4 cellular contexts compared by ENCODE assay signal in the genomic region with DNA sequence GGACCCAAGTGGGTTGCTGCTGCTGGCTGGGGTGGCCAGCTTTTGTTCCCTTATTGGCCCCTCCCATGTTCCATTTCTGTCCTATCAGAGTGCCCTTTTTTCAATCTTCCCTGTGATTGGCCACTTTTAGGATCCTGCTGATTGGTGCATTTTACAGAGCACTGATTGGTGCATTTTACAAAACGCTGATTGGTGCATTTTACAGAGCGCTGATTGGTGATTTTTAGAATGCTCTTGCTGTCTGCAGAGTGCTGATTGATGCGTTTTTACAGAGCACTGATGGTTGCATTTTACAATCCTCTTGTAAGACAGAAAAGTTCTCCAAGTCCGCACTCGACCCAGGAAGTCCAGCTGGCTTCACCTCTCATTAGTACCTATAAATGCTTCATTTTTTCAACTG.
TF ChIP-seq lines count a peak whose summit lies in the region.

No MANE protein-coding gene starts in this region.

TF ChIP-seq in A549, 52 proteins besides CTCF, POLR2A, EP300 and RAD21:
- peak; percentile 88 for TF ChIP-seq MAFK (IDR thresholded peaks at IDR 0.05; ENCODE audit: partially characterized antibody)

TF ChIP-seq in IMR-90, 13 proteins besides CTCF, POLR2A, EP300 and RAD21:
- peak; percentile 67 for TF ChIP-seq MAFK (IDR thresholded peaks at IDR 0.05; ENCODE audit: low read depth, low read length)

TF ChIP-seq in K562, 482 proteins besides CTCF, POLR2A, EP300 and RAD21:
- peak; percentile 27; the same call in 1 of the 2 replicates for TF ChIP-seq MAFF (IDR thresholded peaks at IDR 0.05; ENCODE audit: low read length)
- peak; percentile 65 for TF ChIP-seq C11orf30 (IDR thresholded peaks at IDR 0.05; ENCODE audit: low read depth)
- peak; percentile 43; the same call in 1 of the 2 replicates for TF ChIP-seq MAFK (IDR thresholded peaks at IDR 0.05; ENCODE audit: low read length)
- peak; percentile 89 for TF ChIP-seq ZNF316 (IDR thresholded peaks at IDR 0.05)
- peak; percentile 43; the same call in 1 of the 2 replicates for TF ChIP-seq MAFG (tag; conservative IDR thresholded peaks at IDR 0.05)

TF ChIP-seq in HepG2, 621 proteins besides CTCF, POLR2A, EP300 and RAD21:
- TF ChIP-seq MAFK (conservative IDR thresholded peaks at IDR 0.05 in 1 of 2, IDR thresholded peaks at IDR 0.05 in 1 of 2; ENCODE audit: low read length in 2 of 2) (peak; percentile 41 to 72; a peak in 3 of 4 replicates), MAFF (IDR thresholded peaks at IDR 0.05; ENCODE audit: low read depth, low read length) (peak; percentile 63)
